Comparison of ENCODE assay signal across 16 cellular contexts in genomic region chr6:5146396-5146795, GRCh38.
DNase-seq lines count a peak whose midpoint lies in the region; ATAC-seq and TF ChIP-seq lines count a peak whose summit lies in the region.
"Had no signal": no experiment of that assay in that cellular context is flagged by ENCODE, and none has a peak within 500 bp of the region (broad histone marks: within the 10 kb centered on the region; RNA-seq: fewer than 3 reads in every experiment).

No MANE protein-coding gene starts in this region.

- no peaks in the 10 kb centered on the region for H3K9me3 ChIP-seq in tibial nerve
- H3K9me3 ChIP-seq: Caco-2 had no signal

- no peaks in the 10 kb centered on the region for H3K4me1 Mint-ChIP-seq in activated T-helper 17 cell treated with anti-CD3 and anti-CD28 coated beads, Interleukin-2, amount 50 U/mL, for 72 hours
- H3K4me1 Mint-ChIP-seq in mesothelial cell of epicardium (peaks cover 32% of the 10 kb centered on the region), neural crest cell (peaks cover 13% of the 10 kb centered on the region)

- peaks cover 0 to 6% (median 0%) of the 10 kb centered on the region in 4 donors for H3K4me1 ChIP-seq in tibial nerve
- H3K4me1 ChIP-seq: Caco-2 had no signal

- no peaks in the 10 kb centered on the region for H3K36me3 Mint-ChIP-seq in activated T-helper 17 cell treated with anti-CD3 and anti-CD28 coated beads, Interleukin-2, amount 50 U/mL, for 72 hours (ENCODE audit: low read depth)
- no peaks in the 10 kb centered on the region for H3K36me3 Mint-ChIP-seq in mesothelial cell of epicardium
- no peaks in the 10 kb centered on the region for H3K36me3 Mint-ChIP-seq in neural crest cell (ENCODE audit: low read depth)
- H3K36me3 Mint-ChIP-seq: CD4-positive, CD25-positive, alpha-beta regulatory T cell; CD8-positive, alpha-beta T cell had no signal

- H3K36me3 ChIP-seq in tibial nerve, result no peaks in the 10 kb centered on the region

- H3K9me3 Mint-ChIP-seq in activated T-helper 17 cell treated with anti-CD3 and anti-CD28 coated beads, Interleukin-2, amount 50 U/mL, for 72 hours, result no peaks in the 10 kb centered on the region
- H3K9me3 Mint-ChIP-seq in mesothelial cell of epicardium, result no peaks in the 10 kb centered on the region
- no peaks in the 10 kb centered on the region for H3K9me3 Mint-ChIP-seq in neural crest cell
- H3K9me3 Mint-ChIP-seq: CD4-positive, CD25-positive, alpha-beta regulatory T cell; CD8-positive, alpha-beta T cell had no signal

- DNase-seq in mesothelial cell of epicardium (ENCODE audit: low spot score in 2 of 2, unreplicated experiment in 2 of 2) (no peak), neural crest cell (ENCODE audit: low read depth, low spot score) (no peak), CD1c-positive myeloid dendritic cell (ENCODE audit: extremely low spot score) (no peak), tibial nerve (ENCODE audit: low spot score in 2 of 2) (no peak)
- DNase-seq in activated T-cell treated with anti-CD3 and anti-CD28 coated beads, Interleukin-2, amount 50 U/mL, for 1 hour, result no peak
- DNase-seq: C1 segment of cervical spinal cord; Caco-2; CD4-positive, CD25-positive, alpha-beta regulatory T cell; CD8-positive, alpha-beta T cell; DMS153; DND-41; GF-D8; GOT3; H7 had no signal

- no peak overlapping the region for H3K4me3 ChIP-seq in tibial nerve

- no peak for TF ChIP-seq CTCF in mesothelial cell of epicardium (IDR thresholded peaks at IDR 0.05; ENCODE audit: unreplicated experiment)
- no peak for TF ChIP-seq CTCF in neural crest cell (conservative IDR thresholded peaks at IDR 0.05)
- TF ChIP-seq CTCF in tibial nerve (IDR thresholded peaks at IDR 0.05), result no peak

- H3K27me3 Mint-ChIP-seq in activated T-helper 17 cell treated with anti-CD3 and anti-CD28 coated beads, Interleukin-2, amount 50 U/mL, for 72 hours, result no peaks in the 10 kb centered on the region
- no peaks in the 10 kb centered on the region for H3K27me3 Mint-ChIP-seq in mesothelial cell of epicardium (ENCODE audit: low read depth)
- H3K27me3 Mint-ChIP-seq in neural crest cell (ENCODE audit: low read depth), result no peaks in the 10 kb centered on the region
- H3K27me3 Mint-ChIP-seq: CD4-positive, CD25-positive, alpha-beta regulatory T cell had no signal

- 81% methylated on average over 4 of the region's 4 CpGs for WGBS in tibial nerve, 2 donors

- H3K27me3 ChIP-seq in tibial nerve, result no peaks in the 10 kb centered on the region

- TF ChIP-seq POLR2A in tibial nerve (IDR thresholded peaks at IDR 0.05), result no peak

- no peak for ATAC-seq in activated T-helper 17 cell treated with anti-CD3 and anti-CD28 coated beads, Interleukin-2, amount 50 U/mL, for 72 hours (replicated peaks)
- ATAC-seq: CD8-positive, alpha-beta T cell; HCT116 had no signal

- H3K4me3 Mint-ChIP-seq in activated T-helper 17 cell treated with anti-CD3 and anti-CD28 coated beads, Interleukin-2, amount 50 U/mL, for 72 hours, result no peak overlapping the region
- H3K4me3 Mint-ChIP-seq in mesothelial cell of epicardium, result no peak overlapping the region
- H3K4me3 Mint-ChIP-seq in neural crest cell, result no peak overlapping the region
- H3K4me3 Mint-ChIP-seq: CD4-positive, CD25-positive, alpha-beta regulatory T cell; CD8-positive, alpha-beta T cell had no signal

- H3K27ac Mint-ChIP-seq in activated T-helper 17 cell treated with anti-CD3 and anti-CD28 coated beads, Interleukin-2, amount 50 U/mL, for 72 hours, result peak overlapping the region; percentile 31
- H3K27ac Mint-ChIP-seq in mesothelial cell of epicardium (peak overlapping the region; percentile 64), neural crest cell (ENCODE audit: unreplicated experiment) (peak overlapping the region; percentile 83)
- H3K27ac Mint-ChIP-seq: CD8-positive, alpha-beta T cell had no signal

- H3K27ac ChIP-seq in tibial nerve, result no peak overlapping the region

- TF ChIP-seq EP300 in tibial nerve (IDR thresholded peaks at IDR 0.05), result no peak

Comparison
In these comparisons a context has a peak if more than half of its experiments do, and no peak if none do; other contexts are left out.
1. H3K27ac Mint-ChIP-seq: peak in every context shown above with its lines; median percentile 83 in neural crest cell; 64 in mesothelial cell of epicardium; 31 in activated T-helper 17 cell treated with anti-CD3 and anti-CD28 coated beads, Interleukin-2, amount 50 U/mL, for 72 hours.